17 cellular contexts compared by ENCODE assay signal in genomic region chr11:1503708-1504104, GRCh38. TPM values are rescaled to one million over a fixed set of nuclear protein-coding genes. Genes with fewer than 3 reads are reported as not detected.
A peak's percentile ranks its signal among the peaks of the same experiment; 100 is the strongest.
DNase-seq lines count a peak whose midpoint lies in the region; ATAC-seq and TF ChIP-seq lines count a peak whose summit lies in the region.
"Had no signal": no experiment of that assay in that cellular context is flagged by ENCODE, and none has a peak within 500 bp of the region (broad histone marks: within the 10 kb centered on the region; RNA-seq: fewer than 3 reads in every experiment).

No MANE protein-coding gene starts in this region.

- intact Hi-C loops in Right ventricle myocardium inferior (cut with DNase I) (no loop called here), thyroid gland (cut with DNase I) (loop anchor here (5.0 kb wide), 1 partner anchor 41 kb away; no protein-coding TSS in a partner anchor)

- TF ChIP-seq POLR2A in thyroid gland (IDR thresholded peaks at IDR 0.05): no peak

- no peak for TF ChIP-seq CTCF in thyroid gland (IDR thresholded peaks at IDR 0.05)

- H3K9me3 ChIP-seq in thyroid gland: no peaks in the 10 kb centered on the region
- H3K9me3 ChIP-seq: uterus had no signal

- H3K4me1 ChIP-seq in thyroid gland: peaks cover 48 to 63% of the 10 kb centered on the region in 2 donors

- peak in 29 of 56 donors; percentile 18 to 71 (median 42) for DNase-seq in amygdala (lab: John Stamatoyannopoulos, UW)
- peak; percentile 70 for DNase-seq in Right ventricle myocardium inferior (ENCODE audit: missing footprints)
- peak; percentile 33 for DNase-seq in mucosa of gallbladder (ENCODE audit: low spot score)
- peak; percentile 50 to 60 for DNase-seq in thyroid gland
- DNase-seq in MV-4-11 (lab: John Stamatoyannopoulos, UW): no peak
- no peak for DNase-seq in stimulated activated naive CD4-positive, alpha-beta T cell treated with Interleukin-2 at 50 U/mL for 16 hours (lab: John Stamatoyannopoulos, UW)
- no peak for DNase-seq in stimulated activated naive CD8-positive, alpha-beta T cell treated with anti-CD3 and anti-CD28 coated beads, Interleukin-15, Interleukin-2, amounts not matched to agents 100 U/mL and 50 U/mL, for 24 hours
- DNase-seq: DMS79 treated with DMSO at 0.1 percent for 48 hours, NCI-H1048, NCI-H345, uterus, WERI-Rb-1 had no signal

- H3K27ac ChIP-seq in thyroid gland: peak overlapping the region; percentile 11 to 42 (median 19)
- H3K27ac ChIP-seq: cardiac muscle cell, epithelial cell of prostate, neural progenitor cell, uterus, WERI-Rb-1 had no signal

- WGBS in thyroid gland, 2 donors: 77 to 78% methylated on average over 6 to 11 of the region's 14 CpGs

- no peaks in the 10 kb centered on the region for H3K36me3 ChIP-seq in thyroid gland
- H3K36me3 ChIP-seq: cardiac muscle cell, neural progenitor cell, uterus, WERI-Rb-1 had no signal

- H3K27me3 ChIP-seq in thyroid gland: no peaks in the 10 kb centered on the region
- H3K27me3 ChIP-seq: cardiac muscle cell, hepatocyte, neural progenitor cell, uterus had no signal

- H3K4me3 ChIP-seq in thyroid gland (replicated peaks in 1 of 3): no peak overlapping the region
- H3K4me3 ChIP-seq: cardiac muscle cell, hepatocyte, neural progenitor cell, uterus had no signal

- ATAC-seq in Right ventricle myocardium inferior (peak; percentile 66), GM18519 (IDR thresholded peaks at IDR 0.05; ENCODE audit: low FRiP score, unreplicated experiment) (no peak)
- no peak for ATAC-seq in stimulated activated naive CD8-positive, alpha-beta T cell treated with anti-CD3 and anti-CD28 coated beads, Interleukin-15, Interleukin-2, amounts not matched to agents 100 U/mL and 50 U/mL, for 24 hours

RNA-seq across cellular contexts. Expression of gene MOB2, which starts 17.1 kb away (rescaled TPM):
- total RNA-seq in Right ventricle myocardium inferior (48.7 TPM), mucosa of gallbladder (73.4 TPM), thyroid gland (10 to 100 TPM; 25.6 to 45.8 (median 30.1) TPM)

Comparison
In these comparisons a context has a peak if more than half of its experiments do, and no peak if none do; other contexts are left out.
1. DNase-seq: peak in amygdala (29 of 56), Right ventricle myocardium inferior (single experiment), mucosa of gallbladder (single experiment) and thyroid gland (2 of 2); none in MV-4-11 (single experiment), stimulated activated naive CD4-positive, alpha-beta T cell treated with Interleukin-2 at 50 U/mL for 16 hours (single experiment) and stimulated activated naive CD8-positive, alpha-beta T cell treated with anti-CD3 and anti-CD28 coated beads, Interleukin-15, Interleukin-2, amounts not matched to agents 100 U/mL and 50 U/mL, for 24 hours (single experiment).